In the genomic region with DNA sequence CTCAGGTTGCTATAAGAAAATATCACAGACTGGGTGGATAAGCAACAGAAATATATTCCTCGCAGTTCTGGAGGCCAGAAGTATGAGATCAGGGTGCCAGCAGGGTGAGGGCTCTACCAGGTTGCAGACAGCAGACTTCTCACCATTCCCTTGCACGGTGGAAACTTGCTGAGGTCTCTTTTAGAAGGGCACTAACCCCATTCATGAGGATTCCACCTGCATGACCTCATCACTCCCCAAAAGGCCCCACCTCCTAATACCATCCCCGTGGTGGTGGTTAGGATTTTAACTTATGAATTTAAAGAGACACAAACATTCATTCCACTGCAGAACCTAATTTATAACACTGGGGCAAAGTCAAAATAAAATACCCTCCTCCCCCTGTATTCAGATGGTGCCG, we compare ENCODE assay signal across 26 cellular contexts.
"Had no signal": no experiment of that assay in that cellular context is flagged by ENCODE, and none has a peak within 500 bp of the region (broad histone marks: within the 10 kb centered on the region; RNA-seq: fewer than 3 reads in every experiment).

No MANE protein-coding gene starts in this region.

- H3K4me3 ChIP-seq: adrenal gland, SJSA1 had no signal

- H3K27me3 ChIP-seq: adrenal gland had no signal

- H3K4me1 ChIP-seq: adrenal gland, SJSA1 had no signal

- H3K36me3 Mint-ChIP-seq: activated CD4-positive, alpha-beta memory T cell treated with anti-CD3 and anti-CD28 coated beads for 36 hours; activated naive CD8-positive, alpha-beta T cell treated with anti-CD3 and anti-CD28 coated beads, Interleukin-2, amount 10 ng/mL, durations not matched to agents 7 days and 5 days had no signal

- H3K9me3 Mint-ChIP-seq: activated CD4-positive, alpha-beta memory T cell treated with anti-CD3 and anti-CD28 coated beads for 36 hours; activated CD4-positive, alpha-beta T cell treated with anti-CD3 and anti-CD28 coated beads, Interleukin-2, amount 10 ng/mL, durations not matched to agents 7 days and 5 days; activated naive CD8-positive, alpha-beta T cell treated with anti-CD3 and anti-CD28 coated beads, Interleukin-2, amount 10 ng/mL, durations not matched to agents 7 days and 5 days; activated T-helper 2 cell treated with anti-CD3 and anti-CD28 coated beads, Interferon-gamma antibody, Interleukin-2, Interleukin-4, amounts not matched to agents 10 μg/mL and 5 μg/mL and 100 μg/mL, durations not matched to agents 14 hours and 24 hours and 36 hours; T-helper 1 cell treated with Interleukin-12 subunit alpha and Interleukin-12 subunit beta and Interleukin-4 antibody, amounts not matched to agents 30 μg/mL and 1 μg/mL, for 36 hours had no signal

- H3K27ac ChIP-seq: adrenal gland, SJSA1 had no signal

- H3K27me3 Mint-ChIP-seq: activated CD4-positive, alpha-beta memory T cell treated with anti-CD3 and anti-CD28 coated beads for 36 hours; activated CD4-positive, alpha-beta T cell treated with anti-CD3 and anti-CD28 coated beads, Interleukin-2, amount 10 ng/mL, durations not matched to agents 7 days and 5 days had no signal

- H3K36me3 ChIP-seq: adrenal gland, SJSA1 had no signal

- H3K9me3 ChIP-seq: adrenal gland, SJSA1 had no signal

- H3K27ac Mint-ChIP-seq: activated CD4-positive, alpha-beta T cell treated with anti-CD3 and anti-CD28 coated beads, Interleukin-2, amount 10 ng/mL, durations not matched to agents 7 days and 5 days; activated naive CD8-positive, alpha-beta T cell treated with anti-CD3 and anti-CD28 coated beads, Interleukin-2, amount 10 ng/mL, durations not matched to agents 7 days and 5 days; activated T-helper 2 cell treated with anti-CD3 and anti-CD28 coated beads, Interferon-gamma antibody, Interleukin-2, Interleukin-4, amounts not matched to agents 10 μg/mL and 5 μg/mL and 100 μg/mL, durations not matched to agents 14 hours and 24 hours and 36 hours; T-helper 1 cell treated with Interleukin-12 subunit alpha and Interleukin-12 subunit beta and Interleukin-4 antibody, amounts not matched to agents 30 μg/mL and 1 μg/mL, for 36 hours had no signal

- ATAC-seq: SK-N-SH treated with all-trans-retinoic acid at 6 μM for 48 hours had no signal

- DNase-seq: activated CD4-positive, alpha-beta memory T cell treated with anti-CD3 and anti-CD28 coated beads for 36 hours; activated CD4-positive, alpha-beta T cell treated with anti-CD3 and anti-CD28 coated beads, Interleukin-2, amount 10 ng/mL, durations not matched to agents 7 days and 5 days; activated CD4-positive, CD25-positive, alpha-beta regulatory T cell; activated gamma-delta T cell treated with Interleukin-2 at 50 U/mL for 16 hours; activated naive CD4-positive, alpha-beta T cell treated with anti-CD3 and anti-CD28 coated beads, Interleukin-2, amount 50 U/mL, for 16 hours; activated naive CD8-positive, alpha-beta T cell treated with anti-CD3 and anti-CD28 coated beads, Interleukin-2, amount 10 ng/mL, durations not matched to agents 7 days and 5 days; activated T-cell treated with anti-CD3 and anti-CD28 coated beads for 4 hours; caudate nucleus; KG1; NCI-H1092; NCI-H1417; NCI-H1694; NCI-H2029; NCI-H2107; NCI-H2171 treated with DMSO at 0.1 percent for 48 hours; NCI-H226; NCI-H526; NCI-H82; SHP77; SW 1271; T-helper 9 cell had no signal

- H3K4me3 Mint-ChIP-seq: activated CD4-positive, alpha-beta memory T cell treated with anti-CD3 and anti-CD28 coated beads for 36 hours; activated CD4-positive, alpha-beta T cell treated with anti-CD3 and anti-CD28 coated beads, Interleukin-2, amount 10 ng/mL, durations not matched to agents 7 days and 5 days; activated naive CD8-positive, alpha-beta T cell treated with anti-CD3 and anti-CD28 coated beads, Interleukin-2, amount 10 ng/mL, durations not matched to agents 7 days and 5 days; T-helper 1 cell treated with Interleukin-12 subunit alpha and Interleukin-12 subunit beta and Interleukin-4 antibody, amounts not matched to agents 30 μg/mL and 1 μg/mL, for 36 hours had no signal

- H3K4me1 Mint-ChIP-seq: activated CD4-positive, alpha-beta T cell treated with anti-CD3 and anti-CD28 coated beads, Interleukin-2, amount 10 ng/mL, durations not matched to agents 7 days and 5 days; activated naive CD8-positive, alpha-beta T cell treated with anti-CD3 and anti-CD28 coated beads, Interleukin-2, amount 10 ng/mL, durations not matched to agents 7 days and 5 days had no signal
